In genomic region chr20:56454754-56455153, GRCh38 we compare ENCODE assay signal across 11 cellular contexts. TPM values are rescaled to one million over a fixed set of nuclear protein-coding genes. Genes with fewer than 3 reads are reported as not detected.
DNase-seq lines count a peak whose midpoint lies in the region; ATAC-seq, FAIRE-seq and TF ChIP-seq lines count a peak whose summit lies in the region.
"Had no signal": no experiment of that assay in that cellular context is flagged by ENCODE, and none has a peak within 500 bp of the region (broad histone marks: within the 10 kb centered on the region; RNA-seq: fewer than 3 reads in every experiment).

No MANE protein-coding gene starts in this region.

- TF ChIP-seq EP300 in stomach (IDR thresholded peaks at IDR 0.05), result no peak

- FAIRE-seq in GM12891 (lab: Jason Lieb, UNC), result peak; percentile 78

- TF ChIP-seq CTCF in OCI-LY7 (conservative IDR thresholded peaks at IDR 0.05; ENCODE audit: low read length) (no peak), lower lobe of right lung (IDR thresholded peaks at IDR 0.05) (no peak), stomach (IDR thresholded peaks at IDR 0.05) (no peak)

- DNase-seq in GM12891 (ENCODE audit: insufficient read length, low spot score) (peak; percentile 43), OCI-LY7 (ENCODE audit: low spot score) (no peak), iPS-NIHi7 (ENCODE audit: extremely low spot score) (no peak), lower lobe of right lung (no peak), stomach (no peak), OCI-M2 (lab: John Stamatoyannopoulos, UW; ENCODE audit: unreplicated experiment) (no peak)
- DNase-seq: Calu3 had no signal

- H4K20me1 ChIP-seq in OCI-LY7 (ENCODE audit: insufficient read depth, low read length), result no peaks in the 10 kb centered on the region

- CTCF ChIA-PET in OCI-LY7 (lab: Charles Lee; ENCODE audit: unreplicated experiment), result no interaction called here

- no peaks in the 10 kb centered on the region for H3K36me3 ChIP-seq in OCI-LY7 (ENCODE audit: insufficient read depth, low read length)
- peaks cover 23% of the 10 kb centered on the region for H3K36me3 ChIP-seq in lower lobe of right lung
- peaks cover 0 to 8% (median 0%) of the 10 kb centered on the region in 4 donors for H3K36me3 ChIP-seq in stomach

- no peak overlapping the region for H3K4me2 ChIP-seq in OCI-LY7 (ENCODE audit: low read length)

- POLR2A ChIA-PET in OCI-LY7 (lab: Charles Lee), result interaction anchor here (0.6 to 1.1 kb wide), 3 partner anchors 14 to 103 kb away, joined by 3 to 4 read pairs (median 3); partner anchors contain the start of gene RTF2

- H3K9me3 ChIP-seq in OCI-LY7 (ENCODE audit: low read length) (no peaks in the 10 kb centered on the region), lower lobe of right lung (no peaks in the 10 kb centered on the region), stomach (no peaks in the 10 kb centered on the region)

- no peaks in the 10 kb centered on the region for H3K9me2 ChIP-seq in OCI-LY7 (ENCODE audit: insufficient read depth, low read length)

- H2AFZ ChIP-seq in OCI-LY7 (ENCODE audit: low read length), result peak overlapping the region; percentile 52; the same call in 1 of the 2 replicates

- intact Hi-C loops in OCI-LY7 (cut with micrococcal nuclease; ENCODE audit: unreplicated experiment) (no loop called here), lower lobe of right lung (cut with DNase I) (no loop called here), stomach (cut with DNase I; ENCODE audit: low total_unique reads) (no loop called here)

- 75 to 82% (median 78%) methylated on average over 7 of the region's 7 CpGs for WGBS in stomach, 5 donors

- TF ChIP-seq POLR2A in GM12891 (IDR thresholded peaks at IDR 0.05; ENCODE audit: low read depth, low read length) (peak; percentile 49; the same call in 1 of the 2 replicates), stomach (IDR thresholded peaks at IDR 0.05) (no peak)

- H3K27ac ChIP-seq in OCI-LY7 (ENCODE audit: low read depth, low read length, poor library complexity, severe bottlenecking) (no peak overlapping the region), lower lobe of right lung (no peak overlapping the region), stomach (no peak overlapping the region)
- H3K27ac ChIP-seq: VCaP had no signal

- H3K79me2 ChIP-seq in OCI-LY7 (ENCODE audit: insufficient read depth, low read depth, low read length), result no peaks in the 10 kb centered on the region

- peak; percentile 85 for ATAC-seq in GM19035 (IDR thresholded peaks at IDR 0.05; ENCODE audit: unreplicated experiment)
- ATAC-seq in HG02840 (IDR thresholded peaks at IDR 0.05; ENCODE audit: low FRiP score, unreplicated experiment), result peak; percentile 90
- ATAC-seq in lower lobe of right lung, result no peak
- ATAC-seq: sciatic nerve had no signal

- no peaks in the 10 kb centered on the region for H3K27me3 ChIP-seq in lower lobe of right lung (ENCODE audit: low read depth)
- H3K27me3 ChIP-seq in stomach, result no peaks in the 10 kb centered on the region

- peaks cover 10% of the 10 kb centered on the region for H3K4me1 ChIP-seq in OCI-LY7 (ENCODE audit: insufficient read depth, low read length, poor library complexity, severe bottlenecking)
- H3K4me1 ChIP-seq in lower lobe of right lung, result no peaks in the 10 kb centered on the region
- H3K4me1 ChIP-seq in stomach, result no peaks in the 10 kb centered on the region

- BruUV-seq in OCI-LY7 (replicated peaks; lab: Mats Ljungman, UMichigan), result no TSS peak

- H3K4me3 ChIP-seq in OCI-LY7 (ENCODE audit: low read depth, low read length, poor library complexity, severe bottlenecking) (no peak overlapping the region), lower lobe of right lung (no peak overlapping the region), stomach (no peak overlapping the region)

TF ChIP-seq in GM12891, 5 proteins besides CTCF, POLR2A, EP300 and RAD21:
- TF ChIP-seq PAX5 (IDR thresholded peaks at IDR 0.05; ENCODE audit: insufficient read depth, low read length, severe bottlenecking) (no peak), TAF1 (IDR thresholded peaks at IDR 0.05; ENCODE audit: low read depth, low read length) (peak; percentile 68; the same call in 1 of the 2 replicates), POU2F2 (IDR thresholded peaks at IDR 0.05; ENCODE audit: low read depth, low read length) (peak; percentile 58; the same call in 1 of the 2 replicates), POLR2AphosphoS5 (IDR thresholded peaks at IDR 0.05; ENCODE audit: low read depth, low read length) (peak; percentile 62), SPI1 (IDR thresholded peaks at IDR 0.05; ENCODE audit: low read depth, low read length) (peak; percentile 96)

RNA-seq across cellular contexts. Expression of gene RTF2, which starts 13.7 kb away (rescaled TPM):
- 77.5 TPM for polyA plus RNA-seq in GM12891 (2012; ENCODE audit: low read depth, missing spikeins)
- 46.8 and 63.6 TPM in 2 replicates for total RNA-seq in OCI-LY7 (2014; rRNA removed; shearing (Covaris generic))
- total RNA-seq in OCI-LY7 (2022), result 68.2 and 72.7 TPM in 2 replicates
- 68.6 TPM for total RNA-seq in lower lobe of right lung
- total RNA-seq in stomach, result 10 to 100 TPM in 3 of 5 donors, 1 to 10 TPM in 2; 5.5 to 62.5 (median 32.9) TPM
- 10 to 100 TPM; 58.5 to 87.5 (median 62.9) TPM for polyA plus RNA-seq in stomach

RNA-seq across cellular contexts. Expression of gene CASS4, which starts 42.7 kb away (rescaled TPM):
- polyA plus RNA-seq in GM12891 (2012; ENCODE audit: low read depth, missing spikeins), result 0.58 TPM
- total RNA-seq in OCI-LY7 (2014; rRNA removed; shearing (Covaris generic)), result 0.05 TPM in 1 of 2 replicates, not detected in the other
- total RNA-seq in OCI-LY7 (2022), result 0.15 and 0.18 TPM in 2 replicates
- 23.9 TPM for total RNA-seq in lower lobe of right lung
- 1 to 10 TPM in 3 of 5 donors, under 1 TPM in 1, not detected in 1; 0.45 to 8.2 (median 4.2) TPM for total RNA-seq in stomach
- 1 to 10 TPM in 1 of 3 donors, under 1 TPM in 2; 0.23 to 1.6 (median 0.76) TPM for polyA plus RNA-seq in stomach

Comparison
In these comparisons a context has a peak if more than half of its experiments do, and no peak if none do; other contexts are left out.
1. ATAC-seq: peak in GM19035 (single experiment) and HG02840 (single experiment); none in lower lobe of right lung (0 of 2).